In genomic region chr10:86203162-86203905, GRCh38 we compare ENCODE assay signal across 11 cellular contexts.
A peak's percentile ranks its signal among the peaks of the same experiment; 100 is the strongest.
DNase-seq lines count a peak whose midpoint lies in the region; ATAC-seq, FAIRE-seq and TF ChIP-seq lines count a peak whose summit lies in the region.
"Had no signal": no experiment of that assay in that cellular context is flagged by ENCODE, and none has a peak within 500 bp of the region (broad histone marks: within the 10 kb centered on the region; RNA-seq: fewer than 3 reads in every experiment).

No MANE protein-coding gene starts in this region.

- TF ChIP-seq RAD21 in HepG2 (CRISPR knock-in tag; IDR thresholded peaks at IDR 0.05): no peak

- FAIRE-seq in HepG2 (lab: Jason Lieb, UNC): no peak
- FAIRE-seq: RCC 7860 had no signal

- H3K27me3 Mint-ChIP-seq in Caco-2 (ENCODE audit: insufficient read depth, unreplicated experiment): peaks cover 10% of the 10 kb centered on the region
- H3K27me3 Mint-ChIP-seq in activated CD4-positive, alpha-beta memory T cell treated with anti-CD3 and anti-CD28 coated beads for 36 hours: peaks cover 4% of the 10 kb centered on the region

- intact Hi-C loops in Caco-2 (cut with micrococcal nuclease; ENCODE audit: unreplicated experiment) (loop anchor here (5.0 kb wide), 1 partner anchor 104 kb away; no protein-coding TSS in a partner anchor), HepG2 (cut with micrococcal nuclease; ENCODE audit: unreplicated experiment) (no loop called here)
- intact Hi-C loops in activated CD4-positive, alpha-beta memory T cell treated with anti-CD3 and anti-CD28 coated beads for 36 hours (cut with micrococcal nuclease): no loop called here

- H3K9me3 ChIP-seq in Caco-2 (no peaks in the 10 kb centered on the region), HepG2 (ENCODE audit: low read length) (no peaks in the 10 kb centered on the region)
- H3K9me3 ChIP-seq: esophagus squamous epithelium had no signal

- H3K27ac Mint-ChIP-seq in Caco-2 (ENCODE audit: unreplicated experiment): no peak overlapping the region
- H3K27ac Mint-ChIP-seq in activated CD4-positive, alpha-beta memory T cell treated with anti-CD3 and anti-CD28 coated beads for 36 hours: no peak overlapping the region

- H3K9ac ChIP-seq in HepG2 (ENCODE audit: insufficient read depth, low read depth, low read length): no peak overlapping the region
- H3K9ac ChIP-seq: KMS-11 had no signal

- in situ Hi-C loops in HepG2 (cut with HindIII; ENCODE audit: extremely low pct_ligation_motif_present, low pct_unique_long_range_greater_than_20kb): no loop called here

- WGBS in HepG2 (ENCODE audit: low lambda C conversion rate): 5% methylated on average over 8 of the region's 11 CpGs

- no peaks in the 10 kb centered on the region for H4K20me1 ChIP-seq in HepG2 (ENCODE audit: insufficient read depth, low read length)

- H3K36me3 ChIP-seq in Caco-2 (ENCODE audit: control insufficient read depth, insufficient read depth, low read length) (no peaks in the 10 kb centered on the region), HepG2 (replicated peaks in 1 of 2; ENCODE audit: control insufficient read depth in 1 of 2, insufficient read depth in 2 of 2, low read length in 2 of 2) (no peaks in the 10 kb centered on the region)
- H3K36me3 ChIP-seq: esophagus squamous epithelium had no signal

- no peak overlapping the region for H3K27ac ChIP-seq in HepG2 (ENCODE audit: extremely low read length, insufficient read depth, low read length)
- H3K27ac ChIP-seq: esophagus squamous epithelium, KMS-11 had no signal

- no peaks in the 10 kb centered on the region for H3K79me2 ChIP-seq in HepG2 (ENCODE audit: insufficient read depth, low read length)

- TF ChIP-seq CTCF in Caco-2 (IDR thresholded peaks at IDR 0.05; ENCODE audit: insufficient read depth in 1 of 2, low read depth in 1 of 2, low read length in 1 of 2, severe bottlenecking in 1 of 2, unreplicated experiment in 1 of 2): no peak
- no peak for TF ChIP-seq CTCF in HepG2 (CRISPR knock-in tag; IDR thresholded peaks at IDR 0.05)

- H3K36me3 Mint-ChIP-seq in Caco-2 (ENCODE audit: insufficient read depth, unreplicated experiment): no peaks in the 10 kb centered on the region
- H3K36me3 Mint-ChIP-seq in activated CD4-positive, alpha-beta memory T cell treated with anti-CD3 and anti-CD28 coated beads for 36 hours: no peaks in the 10 kb centered on the region

- H3K4me1 ChIP-seq in Caco-2 (no peaks in the 10 kb centered on the region), HepG2 (ENCODE audit: insufficient read depth, low read length) (no peaks in the 10 kb centered on the region)
- H3K4me1 ChIP-seq: esophagus squamous epithelium had no signal

- ATAC-seq in HepG2: peak; percentile 71
- no peak for ATAC-seq in HG02759 (IDR thresholded peaks at IDR 0.05; ENCODE audit: unreplicated experiment)

- H3K27me3 ChIP-seq in Caco-2 (replicated peaks; ENCODE audit: control insufficient read depth, insufficient read depth, low read length) (no peaks in the 10 kb centered on the region), HepG2 (ENCODE audit: control insufficient read depth in 1 of 2, insufficient read depth in 2 of 2, low read length in 2 of 2) (peaks cover 2 to 8% of the 10 kb centered on the region in 2 experiments; a peak in 3 of 5 replicates)
- H3K27me3 ChIP-seq: esophagus squamous epithelium had no signal

- CTCF ChIA-PET in Caco-2 (lab: Charles Lee) (no interaction called here), HepG2 (lab: Yijun Ruan, JAX; ENCODE audit: low intra/inter-chr PET ratio, low total read pairs) (no interaction called here)
- CTCF ChIA-PET in activated CD4-positive, alpha-beta memory T cell treated with anti-CD3 and anti-CD28 coated beads for 36 hours (lab: Charles Lee): no interaction called here

- TF ChIP-seq POLR2A in HepG2 (IDR thresholded peaks at IDR 0.05; ENCODE audit: insufficient read depth in 1 of 2, low read depth in 2 of 2, low read length in 2 of 2): no peak

- H2AFZ ChIP-seq in HepG2 (ENCODE audit: low read length): no peak overlapping the region

- H3K4me3 Mint-ChIP-seq in Caco-2 (ENCODE audit: unreplicated experiment): no peak overlapping the region
- H3K4me3 Mint-ChIP-seq in activated CD4-positive, alpha-beta memory T cell treated with anti-CD3 and anti-CD28 coated beads for 36 hours: no peak overlapping the region

- H3K4me3 ChIP-seq in Caco-2 (ENCODE audit: low read depth, low read length): no peak overlapping the region
- H3K4me3 ChIP-seq in HepG2 (replicated peaks in 1 of 3; ENCODE audit: insufficient read depth in 1 of 3, low read depth in 2 of 3, low read length in 3 of 3): no peak overlapping the region
- H3K4me3 ChIP-seq: esophagus squamous epithelium had no signal

- TF ChIP-seq EP300 in HepG2 (IDR thresholded peaks at IDR 0.05; ENCODE audit: low read depth in 2 of 2, low read length in 2 of 2) (no peak), HepG2 (CRISPR knock-in tag; IDR thresholded peaks at IDR 0.05; ENCODE audit: borderline replicate concordance) (no peak)

- H3K9me3 Mint-ChIP-seq in Caco-2 (ENCODE audit: unreplicated experiment): no peaks in the 10 kb centered on the region
- H3K9me3 Mint-ChIP-seq in activated CD4-positive, alpha-beta memory T cell treated with anti-CD3 and anti-CD28 coated beads for 36 hours: no peaks in the 10 kb centered on the region

- peak; percentile 54 to 71 for DNase-seq in Caco-2
- DNase-seq in HK-2 (ENCODE audit: unreplicated experiment): peak; percentile 34
- peak; percentile 27 for DNase-seq in activated CD4-positive, alpha-beta memory T cell treated with anti-CD3 and anti-CD28 coated beads for 36 hours
- peak; percentile 7 for DNase-seq in HepG2 (ENCODE audit: low spot score)
- no peak for DNase-seq in activated gamma-delta T cell (lab: John Stamatoyannopoulos, UW)
- DNase-seq in GDM1 (lab: John Stamatoyannopoulos, UW): no peak
- DNase-seq in C1 segment of cervical spinal cord (lab: John Stamatoyannopoulos, UW): no peak
- DNase-seq: esophagus squamous epithelium had no signal

- POLR2A ChIA-PET in Caco-2 (lab: Charles Lee): no interaction called here
- POLR2A ChIA-PET in activated CD4-positive, alpha-beta memory T cell treated with anti-CD3 and anti-CD28 coated beads for 36 hours (lab: Charles Lee): no interaction called here
- POLR2A ChIA-PET in HepG2 (lab: Yijun Ruan, JAX): no interaction called here

- H3K4me2 ChIP-seq in HepG2 (ENCODE audit: low read depth, low read length): no peak overlapping the region
- H3K4me2 ChIP-seq: KMS-11 had no signal

- H3K4me1 Mint-ChIP-seq in Caco-2 (ENCODE audit: low read depth, unreplicated experiment): no peaks in the 10 kb centered on the region
- H3K4me1 Mint-ChIP-seq in activated CD4-positive, alpha-beta memory T cell treated with anti-CD3 and anti-CD28 coated beads for 36 hours (ENCODE audit: low read depth): no peaks in the 10 kb centered on the region

- BruUV-seq in Caco-2 (replicated peaks; lab: Mats Ljungman, UMichigan) (no TSS peak), HepG2 (replicated peaks; lab: Mats Ljungman, UMichigan) (no TSS peak)

TF ChIP-seq in HepG2, 621 proteins besides CTCF, POLR2A, EP300 and RAD21:
- TF ChIP-seq NFKB2 (CRISPR knock-in tag; IDR thresholded peaks at IDR 0.05; ENCODE audit: borderline replicate concordance) (0 out of 2 replicates have a peak, but pooled peaks have one; percentile 25), EHMT2 (IDR thresholded peaks at IDR 0.05; ENCODE audit: borderline replicate concordance, low read depth, low read length) (peak; percentile 79; the same call in 1 of the 2 replicates), ZNF331 (CRISPR knock-in tag; IDR thresholded peaks at IDR 0.05) (0 out of 2 replicates have a peak, but pooled peaks have one; percentile 28), SALL1 (CRISPR knock-in tag; IDR thresholded peaks at IDR 0.05) (0 out of 2 replicates have a peak, but pooled peaks have one; percentile 28), KDM4B (CRISPR knock-in tag; IDR thresholded peaks at IDR 0.05) (0 out of 2 replicates have a peak, but pooled peaks have one; percentile 22), REST (IDR thresholded peaks at IDR 0.05; ENCODE audit: borderline replicate concordance in 1 of 2, low read depth in 1 of 2, low read length in 2 of 2) (peak; percentile 87 to 97), ZNF44 (CRISPR knock-in tag; IDR thresholded peaks at IDR 0.05) (no peak), ZSCAN29 (CRISPR knock-in tag; conservative IDR thresholded peaks at IDR 0.05) (no peak), MIER2 (CRISPR knock-in tag; IDR thresholded peaks at IDR 0.05) (peak; percentile 96), WIZ (CRISPR knock-in tag; IDR thresholded peaks at IDR 0.05) (peak; percentile 32; the same call in 1 of the 2 replicates)
TF ChIP-seq in HepG2: peak in this region for 8.

Comparison
In these comparisons a context has a peak if more than half of its experiments do, and no peak if none do; other contexts are left out.
1. DNase-seq: peak in Caco-2 (2 of 2), HK-2 (single experiment), activated CD4-positive, alpha-beta memory T cell treated with anti-CD3 and anti-CD28 coated beads for 36 hours (single experiment) and HepG2 (single experiment); none in activated gamma-delta T cell (single experiment), GDM1 (single experiment) and C1 segment of cervical spinal cord (0 of 14).